ENCODE assay signal across 1 cellular context in genomic region chr7:158278745-158279320, GRCh38.
TF ChIP-seq lines count a peak whose summit lies in the region.

No MANE protein-coding gene starts in this region.

TF ChIP-seq in WTC11, 78 proteins besides CTCF, POLR2A, EP300 and RAD21 (continued from another document):
- TF ChIP-seq ZBTB43 (CRISPR knock-in tag; IDR thresholded peaks at IDR 0.05) (no peak), ERG (CRISPR knock-in tag; IDR thresholded peaks at IDR 0.05) (no peak), ELF4 (CRISPR knock-in tag; IDR thresholded peaks at IDR 0.05; ENCODE audit: low read depth) (no peak), RORB (CRISPR knock-in tag; IDR thresholded peaks at IDR 0.05) (no peak)
